ENCODE assay signal across 1 cellular context in the genomic region with DNA sequence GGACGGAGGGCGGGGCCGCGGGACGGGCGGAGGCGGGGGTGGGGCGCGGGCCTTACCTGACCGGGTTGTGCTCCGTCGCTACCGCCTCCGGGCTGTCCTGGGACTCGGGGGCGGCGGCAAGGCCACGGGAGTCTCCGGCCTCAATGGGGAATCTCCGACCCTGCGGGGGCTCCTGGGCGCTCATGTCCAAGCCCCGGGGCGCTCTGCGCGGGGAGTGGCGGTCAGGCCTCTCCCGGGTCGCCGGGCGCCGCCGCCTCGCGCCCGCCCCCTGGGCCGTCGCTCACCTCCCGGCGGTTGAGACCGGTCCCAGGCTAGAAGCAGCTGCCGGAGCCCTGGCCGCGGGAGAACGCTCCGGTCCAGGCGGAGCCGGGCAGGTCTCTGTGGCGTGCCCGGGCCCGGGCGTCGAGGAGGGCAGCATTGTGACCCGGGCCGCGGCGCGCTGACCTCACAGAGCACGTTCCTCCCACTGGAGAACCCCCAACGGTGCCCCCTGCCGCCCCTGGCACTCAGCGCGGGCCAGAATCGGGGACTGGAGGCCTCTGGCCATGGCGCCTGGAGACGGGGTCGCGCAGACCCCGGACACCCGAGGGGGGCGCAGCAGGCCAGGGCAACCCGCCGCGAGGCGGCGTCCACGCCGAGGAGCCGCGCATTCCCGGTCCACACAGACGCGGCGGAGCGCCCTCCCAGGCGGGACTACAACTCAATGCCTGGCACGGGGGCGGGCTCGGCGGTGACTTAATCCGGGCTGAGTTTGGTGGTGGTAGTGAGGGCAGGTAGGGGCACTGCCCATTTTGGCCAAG.
TF ChIP-seq lines count a peak whose summit lies in the region.

No MANE protein-coding gene starts in this region.

TF ChIP-seq in IMR-90, 13 proteins besides CTCF, POLR2A, EP300 and RAD21 (continued from another document):
- no peak for TF ChIP-seq CEBPB (IDR thresholded peaks at IDR 0.05; ENCODE audit: low read depth, low read length)
- no peak for TF ChIP-seq BHLHE40 (IDR thresholded peaks at IDR 0.05; ENCODE audit: low read depth, low read length)
- TF ChIP-seq RFX5 (IDR thresholded peaks at IDR 0.05; ENCODE audit: low read depth, low read length), result no peak
- TF ChIP-seq FOS (IDR thresholded peaks at IDR 0.05; ENCODE audit: low read depth, low read length), result no peak
